1 cellular context compared by ENCODE assay signal in genomic region chr11:87002918-87003317, GRCh38.
A peak's percentile ranks its signal among the peaks of the same experiment; 100 is the strongest.
TF ChIP-seq lines count a peak whose summit lies in the region.

No MANE protein-coding gene starts in this region.

TF ChIP-seq in K562, 482 proteins besides CTCF, POLR2A, EP300 and RAD21:
- no peak for TF ChIP-seq SMAD4 (CRISPR knock-in tag; conservative IDR thresholded peaks at IDR 0.05)
- TF ChIP-seq EZH2 (IDR thresholded peaks at IDR 0.05; ENCODE audit: borderline replicate concordance, low read depth, low read length), result no peak
- TF ChIP-seq CSDE1 (IDR thresholded peaks at IDR 0.05), result no peak
- TF ChIP-seq KDM1A (IDR thresholded peaks at IDR 0.05), result 0 out of 4 replicates have a peak, but pooled peaks have one; percentile 32 to 53
- TF ChIP-seq, protein P1, sequence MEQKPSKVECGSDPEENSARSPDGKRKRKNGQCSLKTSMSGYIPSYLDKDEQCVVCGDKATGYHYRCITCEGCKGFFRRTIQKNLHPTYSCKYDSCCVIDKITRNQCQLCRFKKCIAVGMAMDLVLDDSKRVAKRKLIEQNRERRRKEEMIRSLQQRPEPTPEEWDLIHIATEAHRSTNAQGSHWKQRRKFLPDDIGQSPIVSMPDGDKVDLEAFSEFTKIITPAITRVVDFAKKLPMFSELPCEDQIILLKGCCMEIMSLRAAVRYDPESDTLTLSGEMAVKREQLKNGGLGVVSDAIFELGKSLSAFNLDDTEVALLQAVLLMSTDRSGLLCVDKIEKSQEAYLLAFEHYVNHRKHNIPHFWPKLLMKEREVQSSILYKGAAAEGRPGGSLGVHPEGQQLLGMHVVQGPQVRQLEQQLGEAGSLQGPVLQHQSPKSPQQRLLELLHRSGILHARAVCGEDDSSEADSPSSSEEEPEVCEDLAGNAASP (IDR thresholded peaks at IDR 0.05), result peak; percentile 53; the same call in 1 of the 2 replicates
- TF ChIP-seq, protein P2, sequence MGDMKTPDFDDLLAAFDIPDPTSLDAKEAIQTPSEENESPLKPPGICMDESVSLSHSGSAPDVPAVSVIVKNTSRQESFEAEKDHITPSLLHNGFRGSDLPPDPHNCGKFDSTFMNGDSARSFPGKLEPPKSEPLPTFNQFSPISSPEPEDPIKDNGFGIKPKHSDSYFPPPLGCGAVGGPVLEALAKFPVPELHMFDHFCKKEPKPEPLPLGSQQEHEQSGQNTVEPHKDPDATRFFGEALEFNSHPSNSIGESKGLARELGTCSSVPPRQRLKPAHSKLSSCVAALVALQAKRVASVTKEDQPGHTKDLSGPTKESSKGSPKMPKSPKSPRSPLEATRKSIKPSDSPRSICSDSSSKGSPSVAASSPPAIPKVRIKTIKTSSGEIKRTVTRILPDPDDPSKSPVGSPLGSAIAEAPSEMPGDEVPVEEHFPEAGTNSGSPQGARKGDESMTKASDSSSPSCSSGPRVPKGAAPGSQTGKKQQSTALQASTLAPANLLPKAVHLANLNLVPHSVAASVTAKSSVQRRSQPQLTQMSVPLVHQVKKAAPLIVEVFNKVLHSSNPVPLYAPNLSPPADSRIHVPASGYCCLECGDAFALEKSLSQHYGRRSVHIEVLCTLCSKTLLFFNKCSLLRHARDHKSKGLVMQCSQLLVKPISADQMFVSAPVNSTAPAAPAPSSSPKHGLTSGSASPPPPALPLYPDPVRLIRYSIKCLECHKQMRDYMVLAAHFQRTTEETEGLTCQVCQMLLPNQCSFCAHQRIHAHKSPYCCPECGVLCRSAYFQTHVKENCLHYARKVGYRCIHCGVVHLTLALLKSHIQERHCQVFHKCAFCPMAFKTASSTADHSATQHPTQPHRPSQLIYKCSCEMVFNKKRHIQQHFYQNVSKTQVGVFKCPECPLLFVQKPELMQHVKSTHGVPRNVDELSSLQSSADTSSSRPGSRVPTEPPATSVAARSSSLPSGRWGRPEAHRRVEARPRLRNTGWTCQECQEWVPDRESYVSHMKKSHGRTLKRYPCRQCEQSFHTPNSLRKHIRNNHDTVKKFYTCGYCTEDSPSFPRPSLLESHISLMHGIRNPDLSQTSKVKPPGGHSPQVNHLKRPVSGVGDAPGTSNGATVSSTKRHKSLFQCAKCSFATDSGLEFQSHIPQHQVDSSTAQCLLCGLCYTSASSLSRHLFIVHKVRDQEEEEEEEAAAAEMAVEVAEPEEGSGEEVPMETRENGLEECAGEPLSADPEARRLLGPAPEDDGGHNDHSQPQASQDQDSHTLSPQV (IDR thresholded peaks at IDR 0.05), result 0 out of 2 replicates have a peak, but pooled peaks have one; percentile 18
- no peak for TF ChIP-seq CLOCK (CRISPR knock-in tag; IDR thresholded peaks at IDR 0.05; ENCODE audit: borderline replicate concordance)
- TF ChIP-seq DEAF1 (CRISPR knock-in tag; IDR thresholded peaks at IDR 0.05), result no peak
- TF ChIP-seq BRD9 (IDR thresholded peaks at IDR 0.05; ENCODE audit: low read depth, partially characterized antibody), result no peak
- no peak for TF ChIP-seq ZNF184 (CRISPR knock-in tag; IDR thresholded peaks at IDR 0.05)
- no peak for TF ChIP-seq HMG20A (CRISPR knock-in tag; conservative IDR thresholded peaks at IDR 0.05)
- peak; percentile 46 for TF ChIP-seq RBM25 (IDR thresholded peaks at IDR 0.05; ENCODE audit: low read depth, low read length, severe bottlenecking)
- TF ChIP-seq U2AF2 (optimal IDR thresholded peaks at IDR 0.05; ENCODE audit: low read depth, low read length), result no peak
- TF ChIP-seq GATAD2B (IDR thresholded peaks at IDR 0.05; ENCODE audit: borderline replicate concordance), result 0 out of 2 replicates have a peak, but pooled peaks have one; percentile 13
- no peak for TF ChIP-seq HBP1 (CRISPR knock-in tag; IDR thresholded peaks at IDR 0.05)
- TF ChIP-seq CEBPB (tag; IDR thresholded peaks at IDR 0.05), result peak; percentile 68; the same call in 1 of the 2 replicates
- TF ChIP-seq NR2C1 (IDR thresholded peaks at IDR 0.05), result no peak
- TF ChIP-seq NR2C1 (tag; IDR thresholded peaks at IDR 0.05), result peak; percentile 57; the same call in 1 of the 2 replicates
- TF ChIP-seq NR3C1 (CRISPR knock-in tag; IDR thresholded peaks at IDR 0.05), result no peak
- no peak for TF ChIP-seq SIN3B (IDR thresholded peaks at IDR 0.05; ENCODE audit: low read depth)
- no peak for TF ChIP-seq ZNF75A (CRISPR knock-in tag; IDR thresholded peaks at IDR 0.05)
- TF ChIP-seq NFE2 (IDR thresholded peaks at IDR 0.05; ENCODE audit: low read depth), result no peak
- TF ChIP-seq, protein P3, sequence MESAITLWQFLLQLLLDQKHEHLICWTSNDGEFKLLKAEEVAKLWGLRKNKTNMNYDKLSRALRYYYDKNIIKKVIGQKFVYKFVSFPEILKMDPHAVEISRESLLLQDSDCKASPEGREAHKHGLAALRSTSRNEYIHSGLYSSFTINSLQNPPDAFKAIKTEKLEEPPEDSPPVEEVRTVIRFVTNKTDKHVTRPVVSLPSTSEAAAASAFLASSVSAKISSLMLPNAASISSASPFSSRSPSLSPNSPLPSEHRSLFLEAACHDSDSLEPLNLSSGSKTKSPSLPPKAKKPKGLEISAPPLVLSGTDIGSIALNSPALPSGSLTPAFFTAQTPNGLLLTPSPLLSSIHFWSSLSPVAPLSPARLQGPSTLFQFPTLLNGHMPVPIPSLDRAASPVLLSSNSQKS (CRISPR knock-in tag; IDR thresholded peaks at IDR 0.05), result no peak
- TF ChIP-seq CEBPG (CRISPR knock-in tag; IDR thresholded peaks at IDR 0.05), result no peak
- peak in 1 of 2 experiments; percentile 23; a peak in 1 of 4 replicates for TF ChIP-seq CEBPG (tag; conservative IDR thresholded peaks at IDR 0.05 in 1 of 2, IDR thresholded peaks at IDR 0.05 in 1 of 2)
- TF ChIP-seq ATF3 (IDR thresholded peaks at IDR 0.05), result peak; percentile 51
- no peak for TF ChIP-seq ATF3 (CRISPR knock-in tag; conservative IDR thresholded peaks at IDR 0.05)
- peak; percentile 56; the same call in 1 of the 2 replicates for TF ChIP-seq ESRRA (IDR thresholded peaks at IDR 0.05; ENCODE audit: borderline replicate concordance, low read depth)
